12 cellular contexts compared by ENCODE assay signal in the genomic region with DNA sequence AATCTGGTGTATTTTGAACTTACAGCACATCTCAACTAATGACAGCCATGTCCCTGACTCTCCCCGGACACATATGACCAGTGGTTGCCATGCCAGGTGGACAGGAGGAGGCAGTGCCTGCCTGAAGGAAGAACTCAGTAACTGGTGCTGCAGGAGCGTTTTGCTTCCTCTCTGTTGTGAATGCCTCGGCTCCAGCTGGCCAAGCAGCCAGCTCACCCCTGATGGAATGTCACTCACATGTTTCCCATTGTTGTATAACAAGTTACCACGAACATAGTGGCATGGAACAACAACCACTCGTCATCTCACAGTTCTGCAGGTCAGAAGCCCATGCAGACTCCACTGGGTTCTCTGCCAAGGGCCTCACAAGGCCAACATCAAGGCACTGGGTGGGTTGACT. TPM values are rescaled to one million over a fixed set of nuclear protein-coding genes. Genes with fewer than 3 reads are reported as not detected.
DNase-seq lines count a peak whose midpoint lies in the region; ATAC-seq and TF ChIP-seq lines count a peak whose summit lies in the region.
"Had no signal": no experiment of that assay in that cellular context is flagged by ENCODE, and none has a peak within 500 bp of the region (broad histone marks: within the 10 kb centered on the region; RNA-seq: fewer than 3 reads in every experiment).

No MANE protein-coding gene starts in this region.

- H3K36me3 Mint-ChIP-seq in activated CD8-positive, alpha-beta T cell treated with anti-CD3 and anti-CD28 coated beads for 36 hours (ENCODE audit: low read depth): no peaks in the 10 kb centered on the region

- no peak overlapping the region for H3K4me3 ChIP-seq in right lobe of liver

- no peak overlapping the region for H3K27ac ChIP-seq in right lobe of liver

- H3K27ac Mint-ChIP-seq in activated CD8-positive, alpha-beta T cell treated with anti-CD3 and anti-CD28 coated beads for 36 hours: no peak overlapping the region

- H3K27me3 Mint-ChIP-seq in activated CD8-positive, alpha-beta T cell treated with anti-CD3 and anti-CD28 coated beads for 36 hours: peaks cover 17% of the 10 kb centered on the region

- no peaks in the 10 kb centered on the region for H3K4me1 ChIP-seq in right lobe of liver

- ATAC-seq in right lobe of liver: peak in 3 of 4 donors; percentile 19 to 27 (median 22)
- ATAC-seq in activated CD8-positive, alpha-beta T cell treated with anti-CD3 and anti-CD28 coated beads for 36 hours: no peak
- no peak for ATAC-seq in GM19023 (IDR thresholded peaks at IDR 0.05; ENCODE audit: unreplicated experiment)
- ATAC-seq: activated T-cell treated with anti-CD3 and anti-CD28 coated beads, Interleukin-2, amount 50 U/mL, for 4 hours had no signal

- TF ChIP-seq CTCF in AG09319 (IDR thresholded peaks at IDR 0.05; ENCODE audit: low read depth, low read length) (no peak; the same call in 1 of the 2 replicates), right lobe of liver (IDR thresholded peaks at IDR 0.05) (no peak)
- no peak for TF ChIP-seq CTCF in activated CD8-positive, alpha-beta T cell treated with anti-CD3 and anti-CD28 coated beads for 36 hours (IDR thresholded peaks at IDR 0.05)

- no peak overlapping the region for H3K4me3 Mint-ChIP-seq in activated CD8-positive, alpha-beta T cell treated with anti-CD3 and anti-CD28 coated beads for 36 hours
- H3K4me3 Mint-ChIP-seq: activated T-cell treated with anti-CD3 and anti-CD28 coated beads, Interleukin-2, amount 50 U/mL, for 4 hours; central memory CD8-positive, alpha-beta T cell had no signal

- H3K9me3 ChIP-seq in right lobe of liver: no peaks in the 10 kb centered on the region

- 27% methylated on average over 4 of the region's 5 CpGs for WGBS in right lobe of liver (ENCODE audit: insufficient coverage, low coverage, low lambda C conversion rate, missing lambda C conversion rate)

- CTCF ChIA-PET in activated CD8-positive, alpha-beta T cell treated with anti-CD3 and anti-CD28 coated beads for 36 hours (lab: Charles Lee): interaction anchor here (1.5 kb wide), 1 partner anchor 59 kb away, joined by 5 read pairs; no protein-coding TSS in a partner anchor

- no peaks in the 10 kb centered on the region for H3K27me3 ChIP-seq in right lobe of liver

- intact Hi-C loops in right lobe of liver (cut with DNase I): no loop called here
- intact Hi-C loops in activated CD8-positive, alpha-beta T cell treated with anti-CD3 and anti-CD28 coated beads for 36 hours (cut with micrococcal nuclease): no loop called here

- peaks cover 38% of the 10 kb centered on the region for H3K4me1 Mint-ChIP-seq in activated CD8-positive, alpha-beta T cell treated with anti-CD3 and anti-CD28 coated beads for 36 hours (ENCODE audit: low read depth)

- no peak for TF ChIP-seq POLR2A in right lobe of liver (IDR thresholded peaks at IDR 0.05)

- H3K9me3 Mint-ChIP-seq in activated CD8-positive, alpha-beta T cell treated with anti-CD3 and anti-CD28 coated beads for 36 hours: peaks cover 2% of the 10 kb centered on the region
- H3K9me3 Mint-ChIP-seq: activated T-cell treated with anti-CD3 and anti-CD28 coated beads, Interleukin-2, amount 50 U/mL, for 4 hours; central memory CD8-positive, alpha-beta T cell had no signal

- H3K36me3 ChIP-seq in right lobe of liver: no peaks in the 10 kb centered on the region

- DNase-seq in AG09319 (ENCODE audit: extremely low read depth, low read depth) (peak; percentile 11), HPDE6-E6E7 (ENCODE audit: extremely low spot score) (peak; percentile 22), dermis microvascular lymphatic vessel endothelial cell (ENCODE audit: low read depth in 2 of 2) (peak; percentile 94 to 96), right lobe of liver (no peak), LoVo (ENCODE audit: low spot score) (no peak), DMS153 treated with DMSO at 0.1 percent for 48 hours (lab: John Stamatoyannopoulos, UW; ENCODE audit: unreplicated experiment) (no peak)
- no peak for DNase-seq in activated CD8-positive, alpha-beta T cell treated with anti-CD3 and anti-CD28 coated beads for 36 hours
- DNase-seq: activated T-cell treated with anti-CD3 and anti-CD28 coated beads, Interleukin-2, amount 50 U/mL, for 4 hours; stimulated activated CD4-positive, alpha-beta T cell treated with anti-CD3 and anti-CD28 coated beads, Interleukin-2, amount 100 ng/mL, for 48 hours; substantia nigra had no signal

- POLR2A ChIA-PET in activated CD8-positive, alpha-beta T cell treated with anti-CD3 and anti-CD28 coated beads for 36 hours (lab: Charles Lee): no interaction called here

RNA-seq across cellular contexts. Expression of gene IRF8, which starts 20.1 kb away (rescaled TPM):
- total RNA-seq in dermis microvascular lymphatic vessel endothelial cell: 5.1 and 15.8 TPM in 2 replicates
- 10 to 100 TPM in 5 of 6 experiments, 1 to 10 TPM in 1; 4.8 to 19.6 (median 14.6) TPM for total RNA-seq in right lobe of liver
- 100 to 1,000 TPM; 221 to 224 TPM for total RNA-seq in activated CD8-positive, alpha-beta T cell treated with anti-CD3 and anti-CD28 coated beads for 36 hours

Comparison
In these comparisons a context has a peak if more than half of its experiments do, and no peak if none do; other contexts are left out.
1. DNase-seq: peak in AG09319 (single experiment), HPDE6-E6E7 (single experiment) and dermis microvascular lymphatic vessel endothelial cell (2 of 2); none in right lobe of liver (0 of 3), LoVo (single experiment), activated CD8-positive, alpha-beta T cell treated with anti-CD3 and anti-CD28 coated beads for 36 hours (single experiment) and DMS153 treated with DMSO at 0.1 percent for 48 hours (single experiment).
2. ATAC-seq: peak in right lobe of liver (3 of 4); none in activated CD8-positive, alpha-beta T cell treated with anti-CD3 and anti-CD28 coated beads for 36 hours (single experiment) and GM19023 (single experiment).
3. RNA of gene IRF8, which starts 20.1 kb away (total RNA-seq): 221 to 224 TPM in activated CD8-positive, alpha-beta T cell treated with anti-CD3 and anti-CD28 coated beads for 36 hours; 4.8 to 19.6 TPM in right lobe of liver and 5.1 to 15.8 TPM in dermis microvascular lymphatic vessel endothelial cell; every median in the first group is over 10 times any median in the second.